8 cellular contexts compared by ENCODE assay signal in the genomic region with DNA sequence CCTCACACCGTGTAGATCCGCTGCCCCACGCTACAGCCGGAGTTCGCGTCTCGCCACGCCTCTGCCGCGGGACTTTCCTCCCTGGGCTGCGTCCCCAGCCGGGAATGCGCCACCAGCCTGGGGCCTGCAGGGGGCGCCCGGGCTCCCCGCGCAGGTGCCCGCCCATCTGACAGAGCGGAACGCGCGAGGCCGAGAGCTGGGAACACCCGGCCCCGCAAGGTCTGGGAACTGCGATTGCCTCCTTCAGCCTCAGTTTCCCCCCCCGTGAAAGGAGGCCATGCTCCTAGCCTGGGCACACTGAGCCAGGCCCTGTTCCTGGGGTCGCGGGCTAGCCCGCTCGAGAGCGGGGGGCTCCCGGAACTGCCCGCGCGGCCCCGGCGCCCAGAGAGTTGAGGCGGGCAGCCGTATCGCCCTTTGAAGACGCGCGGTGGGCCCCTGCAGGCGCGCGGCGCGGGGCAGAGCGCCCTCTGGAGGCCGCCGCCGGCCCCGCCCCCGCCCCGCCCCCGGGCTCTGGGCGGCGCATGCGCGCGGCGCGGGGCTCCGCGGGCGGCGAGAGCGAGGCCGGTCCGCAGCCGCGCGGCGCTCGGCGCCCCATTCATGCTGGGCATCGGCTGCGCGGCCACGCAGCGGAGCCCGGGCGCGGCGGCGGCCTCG. TPM values are rescaled to one million over a fixed set of nuclear protein-coding genes. Genes with fewer than 3 reads are reported as not detected.
DNase-seq lines count a peak whose midpoint lies in the region; ATAC-seq and TF ChIP-seq lines count a peak whose summit lies in the region.

A gene (plus strand): TSS at position 594 of the 654 bp plus-strand sequence. CDS start 5,479 bp downstream, outside the sequence.

- peaks cover 30% of the 10 kb centered on the region for H3K4me1 ChIP-seq in ACC112 (ENCODE audit: control insufficient read depth, insufficient read depth, low read length, unreplicated experiment)

- H2AFZ ChIP-seq in ACC112 (ENCODE audit: low read length, unreplicated experiment): peak within 1 kb of the TSS; percentile 90

- H3K4me3 ChIP-seq in ACC112 (ENCODE audit: low read depth, low read length) (peak within 1 kb of the TSS; percentile 87), kidney epithelial cell (ENCODE audit: low read depth, low read length) (peak within 1 kb of the TSS; percentile 77)

- peaks cover 42% of the 10 kb centered on the region for H3K79me2 ChIP-seq in ACC112 (ENCODE audit: control insufficient read depth, insufficient read depth, low read length, unreplicated experiment)

- peak within 1 kb of the TSS; percentile 61; the same call in 1 of the 2 replicates for H3K27ac ChIP-seq in ACC112 (ENCODE audit: low read depth, low read length)

- TF ChIP-seq CTCF in kidney epithelial cell (IDR thresholded peaks at IDR 0.05; ENCODE audit: insufficient read depth, low read length, poor library complexity, severe bottlenecking): peak; percentile 85

- H3K27me3 ChIP-seq in ACC112 (ENCODE audit: insufficient read depth, low read length) (no peaks in the 10 kb centered on the region), kidney epithelial cell (ENCODE audit: control insufficient read depth, insufficient read depth, low read length) (peaks cover 7% of the 10 kb centered on the region)

- peak; percentile 86 for DNase-seq in NCI-H2196 (lab: John Stamatoyannopoulos, UW; ENCODE audit: unreplicated experiment)
- DNase-seq in activated CD4-positive, CD25-positive, alpha-beta regulatory T cell (lab: John Stamatoyannopoulos, UW): peak; percentile 70 to 80 (median 74)
- DNase-seq in central memory CD4-positive, alpha-beta T cell: peak; percentile 94
- DNase-seq in kidney epithelial cell (ENCODE audit: low read depth): no peak
- peak; percentile 74 to 75 for DNase-seq in stimulated activated CD4-positive, alpha-beta T cell treated with anti-CD3 and anti-CD28 coated beads, Interleukin-1b, Interleukin-23, amount 100 ng/mL, for 1 hour (ENCODE audit: low read depth in 2 of 2)

- peak; percentile 40 for ATAC-seq in GM18520 (IDR thresholded peaks at IDR 0.05; ENCODE audit: unreplicated experiment)
- peak; percentile 71 for ATAC-seq in HG03045 (IDR thresholded peaks at IDR 0.05; ENCODE audit: unreplicated experiment)

- H3K36me3 ChIP-seq in ACC112 (ENCODE audit: insufficient read depth, low read length): no peaks in the 10 kb centered on the region
- H3K36me3 ChIP-seq in kidney epithelial cell (ENCODE audit: control insufficient read depth, insufficient read depth, low read length): no peaks in the 10 kb centered on the region

RNA-seq across cellular contexts. Expression of the gene that starts here (rescaled TPM):
- total RNA-seq in kidney epithelial cell: 54.3 and 64.4 TPM in 2 replicates
